ENCODE assay signal across 30 cellular contexts in genomic region chr3:135368781-135369180, GRCh38.
"Had no signal": no experiment of that assay in that cellular context is flagged by ENCODE, and none has a peak within 500 bp of the region (broad histone marks: within the 10 kb centered on the region; RNA-seq: fewer than 3 reads in every experiment).

No MANE protein-coding gene starts in this region.

- H3K27ac ChIP-seq: adrenal gland, body of pancreas, brain microvascular endothelial cell, breast epithelium, VCaP had no signal

- H3K9me3 ChIP-seq: adrenal gland, body of pancreas, breast epithelium had no signal

- H3K27me3 ChIP-seq: adrenal gland, body of pancreas, brain microvascular endothelial cell, breast epithelium had no signal

- H3K4me1 ChIP-seq: adrenal gland, body of pancreas, breast epithelium had no signal

- H3K4me3 ChIP-seq: adrenal gland, body of pancreas, breast epithelium had no signal

- DNase-seq: activated B cell treated with CpG ODN at 0.5 μM for 24 hours; activated CD4-positive, alpha-beta memory T cell treated with anti-CD3 and anti-CD28 coated beads for 36 hours; activated CD4-positive, alpha-beta T cell treated with anti-CD3 and anti-CD28 coated beads for 4 hours; activated CD4-positive, alpha-beta T cell treated with anti-CD3 and anti-CD28 coated beads, Interleukin-2, amount 10 ng/mL, durations not matched to agents 24 days and 14 days; activated CD4-positive, alpha-beta T cell treated with anti-CD3 and anti-CD28 coated beads, Interleukin-2, amount 50 U/mL, for 1 hour; activated CD4-positive, alpha-beta T cell treated with anti-CD3 and anti-CD28 coated beads, Interleukin-2, amount 50 U/mL, for 4 hours; activated CD4-positive, CD25-positive, alpha-beta regulatory T cell treated with anti-CD3 and anti-CD28 coated beads, Interleukin-2, amount 50 U/mL, for 72 hours; activated CD8-positive, alpha-beta memory T cell treated with anti-CD3 and anti-CD28 coated beads, Interleukin-2, amount 50 U/mL, for 4 hours; activated CD8-positive, alpha-beta T cell treated with anti-CD3 and anti-CD28 coated beads for 36 hours; activated effector memory CD4-positive, alpha-beta T cell treated with anti-CD3 and anti-CD28 coated beads, Interleukin-2, amount 50 U/mL, for 16 hours; activated gamma-delta T cell treated with Interleukin-2 at 50 U/mL for 16 hours; activated naive CD4-positive, alpha-beta T cell; activated naive CD4-positive, alpha-beta T cell treated with anti-CD3 and anti-CD28 coated beads for 36 hours; activated naive CD4-positive, alpha-beta T cell treated with anti-CD3 and anti-CD28 coated beads, Interleukin-2, amount 50 U/mL, for 16 hours; activated naive CD8-positive, alpha-beta T cell treated with anti-CD3 and anti-CD28 coated beads for 36 hours; activated T-cell treated with anti-CD3 and anti-CD28 coated beads for 4 hours; activated T-cell treated with anti-CD3 and anti-CD28 coated beads, Interleukin-2, amount 50 U/mL, for 1 hour; activated T-cell treated with anti-CD3 and anti-CD28 coated beads, Interleukin-2, amount 50 U/mL, for 4 hours; activated T-cell treated with anti-CD3 and anti-CD28 coated beads, Interleukin-2, amount 50 U/mL, for 72 hours; adrenal gland; amniotic stem cell; aorta; body of pancreas; brain microvascular endothelial cell; central memory CD4-positive, alpha-beta T cell; T-helper 1 cell; T-helper 2 cell; T-helper 9 cell had no signal

- H3K36me3 ChIP-seq: adrenal gland, brain microvascular endothelial cell, breast epithelium had no signal
